Comparison of ENCODE assay signal across 8 cellular contexts in the genomic region with DNA sequence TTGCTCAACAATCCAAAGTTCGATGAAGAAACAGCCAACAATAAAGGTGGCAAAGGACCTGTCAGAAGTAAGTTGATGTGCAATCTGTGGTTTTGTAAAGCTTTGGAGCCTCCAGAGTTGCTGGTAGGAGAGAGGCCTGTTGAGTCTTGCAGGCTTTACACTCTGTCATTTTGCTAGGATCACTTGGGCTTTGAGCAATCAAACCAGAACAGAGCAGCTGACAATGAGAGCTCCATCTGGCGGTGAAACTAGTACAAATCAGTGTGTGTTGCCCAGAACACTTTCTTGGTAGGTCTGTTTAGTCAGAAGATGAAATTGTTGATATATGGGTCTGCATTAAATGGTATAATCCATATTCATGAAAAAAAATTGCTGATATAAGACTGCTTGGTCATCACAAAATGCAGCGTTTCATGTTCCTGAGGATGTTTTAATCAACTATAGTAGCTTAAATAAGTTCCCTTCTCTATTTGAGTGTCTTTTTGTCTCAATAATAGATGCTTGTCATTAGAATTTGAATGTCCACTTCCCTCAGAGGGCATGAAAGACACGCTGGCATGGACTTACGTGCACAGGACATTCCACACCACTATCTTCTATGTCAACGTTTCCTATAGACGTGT. TPM values are rescaled to one million over a fixed set of nuclear protein-coding genes. Genes with fewer than 3 reads are reported as not detected.
A peak's percentile ranks its signal among the peaks of the same experiment; 100 is the strongest.
DNase-seq lines count a peak whose midpoint lies in the region; ATAC-seq and TF ChIP-seq lines count a peak whose summit lies in the region.

No MANE protein-coding gene starts in this region.

- TF ChIP-seq CTCF in PC-9 (conservative IDR thresholded peaks at IDR 0.05): peak; percentile 72
- peak; percentile 81 for TF ChIP-seq CTCF in fibroblast of the aortic adventitia (IDR thresholded peaks at IDR 0.05; ENCODE audit: insufficient read depth, low read length)
- peak; percentile 77 for TF ChIP-seq CTCF in neutrophil (IDR thresholded peaks at IDR 0.05)
- TF ChIP-seq CTCF in thyroid gland (IDR thresholded peaks at IDR 0.05): peak; percentile 44 to 74 (median 66)

- ATAC-seq in activated T-cell treated with anti-CD3 and anti-CD28 coated beads, Interleukin-2, amount 50 U/mL, for 72 hours (replicated peaks in 1 of 2): peak; percentile 75

- TF ChIP-seq POLR2A in thyroid gland (IDR thresholded peaks at IDR 0.05): no peak

- 54 to 57% methylated on average over 7 of the region's 7 CpGs for WGBS in thyroid gland, 2 donors

- no peaks in the 10 kb centered on the region for H3K79me2 ChIP-seq in PC-9 (ENCODE audit: low read depth)

- H3K9me3 ChIP-seq in PC-9 (ENCODE audit: insufficient read depth, low read depth): no peaks in the 10 kb centered on the region
- H3K9me3 ChIP-seq in neutrophil: no peaks in the 10 kb centered on the region
- H3K9me3 ChIP-seq in thyroid gland: no peaks in the 10 kb centered on the region

- POLR2A ChIA-PET in PC-9 (lab: Charles Lee; ENCODE audit: unreplicated experiment): interaction anchor here (0.6 kb wide), 2 partner anchors 123 to 127 kb away, joined by 3 to 5 read pairs; no protein-coding TSS in a partner anchor

- no peak overlapping the region for H3K27ac Mint-ChIP-seq in activated T-cell treated with anti-CD3 and anti-CD28 coated beads, Interleukin-2, amount 50 U/mL, for 72 hours

- no peaks in the 10 kb centered on the region for H3F3A ChIP-seq in PC-9 (ENCODE audit: insufficient read depth, low read depth)

- H3K4me1 ChIP-seq in PC-9 (replicated peaks; ENCODE audit: insufficient read depth): peaks cover 11% of the 10 kb centered on the region
- H3K4me1 ChIP-seq in neutrophil (ENCODE audit: control insufficient read depth in 1 of 2, insufficient read depth in 1 of 2, low read depth in 1 of 2, low read length in 1 of 2): peaks cover 3 to 9% of the 10 kb centered on the region in 2 experiments
- no peaks in the 10 kb centered on the region for H3K4me1 ChIP-seq in thyroid gland

- H3K36me3 ChIP-seq in PC-9 (ENCODE audit: low read depth): no peaks in the 10 kb centered on the region
- H3K36me3 ChIP-seq in neutrophil: peaks cover 56% of the 10 kb centered on the region
- H3K36me3 ChIP-seq in thyroid gland: no peaks in the 10 kb centered on the region

- H2AFZ ChIP-seq in PC-9: no peak overlapping the region

- no peaks in the 10 kb centered on the region for H3K27me3 Mint-ChIP-seq in activated T-cell treated with anti-CD3 and anti-CD28 coated beads, Interleukin-2, amount 50 U/mL, for 72 hours (ENCODE audit: low read depth)

- H3K27me3 ChIP-seq in PC-9 (ENCODE audit: insufficient read depth, low read depth): no peaks in the 10 kb centered on the region
- H3K27me3 ChIP-seq in neutrophil: no peaks in the 10 kb centered on the region
- H3K27me3 ChIP-seq in thyroid gland: no peaks in the 10 kb centered on the region

- no TSS peak for BruUV-seq in PC-9 (replicated peaks; lab: Mats Ljungman, UMichigan)

- peaks cover 6% of the 10 kb centered on the region for H3K4me1 Mint-ChIP-seq in activated T-cell treated with anti-CD3 and anti-CD28 coated beads, Interleukin-2, amount 50 U/mL, for 72 hours (ENCODE audit: low read depth)

- H3K4me3 Mint-ChIP-seq in activated T-cell treated with anti-CD3 and anti-CD28 coated beads, Interleukin-2, amount 50 U/mL, for 72 hours: no peak overlapping the region

- no peaks in the 10 kb centered on the region for H3K9me3 Mint-ChIP-seq in activated T-cell treated with anti-CD3 and anti-CD28 coated beads, Interleukin-2, amount 50 U/mL, for 72 hours

- H4K20me1 ChIP-seq in PC-9 (ENCODE audit: insufficient read depth): no peaks in the 10 kb centered on the region

- H3K4me3 ChIP-seq in PC-9: no peak overlapping the region
- no peak overlapping the region for H3K4me3 ChIP-seq in fibroblast of the aortic adventitia (ENCODE audit: low read depth, low read length)
- no peak overlapping the region for H3K4me3 ChIP-seq in neutrophil (ENCODE audit: low read depth in 1 of 2, low read length in 1 of 2)
- H3K4me3 ChIP-seq in thyroid gland (replicated peaks in 1 of 3): no peak overlapping the region

- intact Hi-C loops in PC-9 (cut with micrococcal nuclease; ENCODE audit: unreplicated experiment) (loop anchor here (1.0 to 5.0 kb wide), 3 partner anchors 127 to 615 kb away; no protein-coding TSS in a partner anchor), thyroid gland (cut with DNase I) (loop anchor here (2.0 kb wide), 1 partner anchor 126 kb away; no protein-coding TSS in a partner anchor)

- H3K36me3 Mint-ChIP-seq in activated T-cell treated with anti-CD3 and anti-CD28 coated beads, Interleukin-2, amount 50 U/mL, for 72 hours (ENCODE audit: insufficient read depth in 2 of 2): peaks cover 0 to 3% of the 10 kb centered on the region in 2 donors

- H3K27ac ChIP-seq in PC-9 (no peak overlapping the region), neutrophil (peak overlapping the region; percentile 25), thyroid gland (no peak overlapping the region)

- DNase-seq in activated gamma-delta T cell treated with Interleukin-2 at 50 U/mL for 16 hours (peak; percentile 66), activated gamma-delta T cell (lab: John Stamatoyannopoulos, UW) (no peak), HUDEP-2 (lab: John Stamatoyannopoulos, UW; ENCODE audit: unreplicated experiment in 76 of 76) (peak in 60 of 76 experiments; percentile 5 to 78 (median 48)), PC-9 (peak; percentile 57 to 61), fibroblast of the aortic adventitia (ENCODE audit: low read depth) (peak; percentile 87), thyroid gland (peak; percentile 64)
- peak; percentile 55 to 65 for DNase-seq in activated T-cell treated with anti-CD3 and anti-CD28 coated beads, Interleukin-2, amount 50 U/mL, for 72 hours

- no peak overlapping the region for H3K4me2 ChIP-seq in PC-9

- CTCF ChIA-PET in PC-9 (lab: Charles Lee): interaction anchor here (0.6 to 3.0 kb wide), 8 partner anchors 10 to 464 kb away, joined by 3 to 35 read pairs (median 3); a partner anchor contains a TSS

- no peaks in the 10 kb centered on the region for H3K9me2 ChIP-seq in PC-9 (ENCODE audit: insufficient read depth)

RNA-seq across cellular contexts. Expression of a gene that starts 25.7 kb away (rescaled TPM):
- total RNA-seq in PC-9 (2021) (2.7 and 4.2 TPM in 2 replicates), fibroblast of the aortic adventitia (ENCODE audit: low replicate concordance) (11.2 and 18.9 TPM in 2 replicates), thyroid gland (10 to 100 TPM in 3 of 4 donors, 1 to 10 TPM in 1; 7.1 to 14.1 (median 11.0) TPM)
- 1 to 10 TPM; 5.1 to 7.3 TPM for total RNA-seq in activated T-cell treated with anti-CD3 and anti-CD28 coated beads, Interleukin-2, amount 50 U/mL, for 72 hours

RNA-seq across cellular contexts. Expression of a gene that starts 39.6 kb away (rescaled TPM):
- total RNA-seq in PC-9 (2021): 9.7 and 11.1 TPM in 2 replicates
- 10 to 100 TPM; 22.8 to 23.1 TPM for total RNA-seq in activated T-cell treated with anti-CD3 and anti-CD28 coated beads, Interleukin-2, amount 50 U/mL, for 72 hours
- total RNA-seq in fibroblast of the aortic adventitia (ENCODE audit: low replicate concordance): 3.1 and 7.6 TPM in 2 replicates
- 10 to 100 TPM in 3 of 4 donors, 1 to 10 TPM in 1; 8.9 to 18.0 (median 13.8) TPM for total RNA-seq in thyroid gland

RNA-seq across cellular contexts. Expression of a gene that starts 52.4 kb away (rescaled TPM):
- 94.9 and 125 TPM in 2 replicates for total RNA-seq in PC-9 (2021)
- 10 to 100 TPM; 48.6 to 55.1 TPM for total RNA-seq in activated T-cell treated with anti-CD3 and anti-CD28 coated beads, Interleukin-2, amount 50 U/mL, for 72 hours
- 21.3 and 53.0 TPM in 2 replicates for total RNA-seq in fibroblast of the aortic adventitia (ENCODE audit: low replicate concordance)
- total RNA-seq in thyroid gland: 10 to 100 TPM; 24.3 to 42.7 (median 30.9) TPM
